16 cellular contexts compared by ENCODE assay signal in genomic region chr20:19008497-19008896, GRCh38.
DNase-seq lines count a peak whose midpoint lies in the region; ATAC-seq, FAIRE-seq and TF ChIP-seq lines count a peak whose summit lies in the region.
"Had no signal": no experiment of that assay in that cellular context is flagged by ENCODE, and none has a peak within 500 bp of the region (broad histone marks: within the 10 kb centered on the region; RNA-seq: fewer than 3 reads in every experiment).

No MANE protein-coding gene starts in this region.

- in situ Hi-C loops in GM12878 (cut with MboI), result no loop called here

- RAD21 ChIA-PET in GM12878 (lab: Charles Lee; ENCODE audit: unreplicated experiment), result interaction anchor here (0.5 kb wide), 1 partner anchor 248 kb away, joined by 3 read pairs; no protein-coding TSS in a partner anchor

- TF ChIP-seq CTCF in GM12878 (IDR thresholded peaks at IDR 0.05 in 2 of 3, conservative IDR thresholded peaks at IDR 0.05 in 1 of 3; ENCODE audit: control insufficient read depth in 2 of 3, extremely low read depth in 1 of 3, insufficient read depth in 1 of 3, low read depth in 3 of 3, low read length in 3 of 3), result no peak

- no peak for TF ChIP-seq POLR2A in GM12878 (IDR thresholded peaks at IDR 0.05; ENCODE audit: low read depth, low read length)

- H3K36me3 ChIP-seq in Karpas-422 (ENCODE audit: insufficient read depth, low read length) (no peaks in the 10 kb centered on the region), GM12878 (ENCODE audit: control insufficient read depth in 2 of 2, insufficient read depth in 2 of 2, low read length in 1 of 2) (no peaks in the 10 kb centered on the region)

- no peak overlapping the region for H3K4me3 ChIP-seq in Karpas-422 (ENCODE audit: low read length)
- H3K4me3 ChIP-seq in GM12878, result no peak overlapping the region

- FAIRE-seq in GM12878 (lab: Jason Lieb, UNC), result no peak
- FAIRE-seq: H54 had no signal

- no peak overlapping the region for H3K9ac ChIP-seq in Karpas-422 (ENCODE audit: low read length)
- no peak overlapping the region for H3K9ac ChIP-seq in GM12878 (ENCODE audit: control insufficient read depth, insufficient read depth, low read length)

- DNase-seq in COLO829 (ENCODE audit: low spot score), result peak; percentile 45
- peak; percentile 60 for DNase-seq in Karpas-422
- DNase-seq in NOMO-1 treated with dmso at 0.1 percent for 144 hours (lab: John Stamatoyannopoulos, UW; ENCODE audit: unreplicated experiment), result peak; percentile 41
- DNase-seq in GM12878 (ENCODE audit: low read depth, low spot score), result no peak
- DNase-seq in GDM1 (lab: John Stamatoyannopoulos, UW), result no peak
- no peak for DNase-seq in NAMALWA (ENCODE audit: low spot score)
- DNase-seq: COR-L47, KBM-7, NCI-H187, NCI-H345, NCI-H526 treated with DMSO at 0.1 percent for 48 hours, T-helper 2 cell had no signal

- BruUV-seq in GM12878 (replicated peaks; lab: Mats Ljungman, UMichigan), result no TSS peak

- H3K27me3 ChIP-seq in Karpas-422 (ENCODE audit: low read length), result no peaks in the 10 kb centered on the region
- H3K27me3 ChIP-seq in GM12878 (replicated peaks in 1 of 2; ENCODE audit: control insufficient read depth in 2 of 2, insufficient read depth in 2 of 2, low read length in 1 of 2), result no peaks in the 10 kb centered on the region

- H2AFZ ChIP-seq in Karpas-422 (ENCODE audit: low read length), result no peak overlapping the region
- no peak overlapping the region for H2AFZ ChIP-seq in GM12878 (ENCODE audit: control insufficient read depth, low read depth, low read length)

- no peak for TF ChIP-seq EP300 in GM12878 (IDR thresholded peaks at IDR 0.05; ENCODE audit: borderline replicate concordance in 1 of 2, control insufficient read depth in 1 of 2, low read depth in 2 of 2, low read length in 2 of 2)

- no peaks in the 10 kb centered on the region for H3K79me2 ChIP-seq in Karpas-422 (ENCODE audit: low read length)
- no peaks in the 10 kb centered on the region for H3K79me2 ChIP-seq in GM12878 (ENCODE audit: control insufficient read depth, insufficient read depth, low read length)

- H3K4me1 ChIP-seq in Karpas-422 (ENCODE audit: low read length), result peaks cover 33% of the 10 kb centered on the region
- H3K4me1 ChIP-seq in GM12878 (ENCODE audit: control insufficient read depth, insufficient read depth, low read length), result no peaks in the 10 kb centered on the region

- no peak for TF ChIP-seq RAD21 in GM12878 (IDR thresholded peaks at IDR 0.05; ENCODE audit: insufficient read depth, low read depth, low read length)

- H3K4me2 ChIP-seq in Karpas-422 (ENCODE audit: low read depth, low read length, poor library complexity, severe bottlenecking), result peak overlapping the region; percentile 34
- H3K4me2 ChIP-seq in GM12878 (ENCODE audit: control insufficient read depth, insufficient read depth), result no peak overlapping the region

- SMC1A ChIA-PET in GM12878 (lab: Charles Lee; ENCODE audit: uncharacterized antibody, unreplicated experiment), result no interaction called here

- POLR2A ChIA-PET in GM12878 (lab: Charles Lee), result no interaction called here

- ATAC-seq in GM12878 (no peak), HG02588 (IDR thresholded peaks at IDR 0.05; ENCODE audit: unreplicated experiment) (no peak)
- ATAC-seq in activated CD4-positive, CD25-positive, alpha-beta regulatory T cell treated with anti-CD3 and anti-CD28 coated beads, Interleukin-2, amount 50 U/mL, for 24 hours, result no peak
- ATAC-seq: Panc1 had no signal

- intact Hi-C loops in GM12878 (cut with micrococcal nuclease; ENCODE audit: unreplicated experiment), result no loop called here

- H4K20me1 ChIP-seq in Karpas-422 (ENCODE audit: insufficient read depth, low read depth, low read length), result no peaks in the 10 kb centered on the region
- no peaks in the 10 kb centered on the region for H4K20me1 ChIP-seq in GM12878 (ENCODE audit: control insufficient read depth, insufficient read depth)

- CTCF ChIA-PET in GM12878 (lab: Yijun Ruan, JAX), result interaction anchor here (0.7 kb wide), 1 partner anchor 1641 kb away, joined by 3 read pairs; no protein-coding TSS in a partner anchor

- H3K9me3 ChIP-seq in Karpas-422 (ENCODE audit: low read length) (no peaks in the 10 kb centered on the region), GM12878 (replicated peaks; ENCODE audit: control insufficient read depth, insufficient read depth, low read length) (no peaks in the 10 kb centered on the region)

- no peaks in the 10 kb centered on the region for H3K9me2 ChIP-seq in Karpas-422 (replicated peaks; ENCODE audit: insufficient read depth, low read length)

- WGBS in GM12878 (ENCODE audit: insufficient coverage, insufficient replicate concordance, low lambda C conversion rate, missing lambda C conversion rate), result 62% methylated on average over 5 of the region's 5 CpGs

- no peak overlapping the region for H3K27ac ChIP-seq in Karpas-422 (ENCODE audit: low read length)
- H3K27ac ChIP-seq in GM12878 (ENCODE audit: control insufficient read depth, insufficient read depth), result no peak overlapping the region

TF ChIP-seq in GM12878, 131 proteins besides CTCF, POLR2A, EP300 and RAD21:
- TF ChIP-seq PKNOX1 (IDR thresholded peaks at IDR 0.05), result no peak
- TF ChIP-seq REST (IDR thresholded peaks at IDR 0.05; ENCODE audit: low read depth, low read length), result peak; percentile 73; the same call in 1 of the 2 replicates
TF ChIP-seq in GM12878: peak in this region for 1.

Comparison
In these comparisons a context has a peak if more than half of its experiments do, and no peak if none do; other contexts are left out.
1. DNase-seq: peak in COLO829 (single experiment), Karpas-422 (single experiment) and NOMO-1 treated with dmso at 0.1 percent for 144 hours (single experiment); none in GM12878 (single experiment), GDM1 (single experiment) and NAMALWA (single experiment).